ENCODE assay signal across 8 cellular contexts in the genomic region with DNA sequence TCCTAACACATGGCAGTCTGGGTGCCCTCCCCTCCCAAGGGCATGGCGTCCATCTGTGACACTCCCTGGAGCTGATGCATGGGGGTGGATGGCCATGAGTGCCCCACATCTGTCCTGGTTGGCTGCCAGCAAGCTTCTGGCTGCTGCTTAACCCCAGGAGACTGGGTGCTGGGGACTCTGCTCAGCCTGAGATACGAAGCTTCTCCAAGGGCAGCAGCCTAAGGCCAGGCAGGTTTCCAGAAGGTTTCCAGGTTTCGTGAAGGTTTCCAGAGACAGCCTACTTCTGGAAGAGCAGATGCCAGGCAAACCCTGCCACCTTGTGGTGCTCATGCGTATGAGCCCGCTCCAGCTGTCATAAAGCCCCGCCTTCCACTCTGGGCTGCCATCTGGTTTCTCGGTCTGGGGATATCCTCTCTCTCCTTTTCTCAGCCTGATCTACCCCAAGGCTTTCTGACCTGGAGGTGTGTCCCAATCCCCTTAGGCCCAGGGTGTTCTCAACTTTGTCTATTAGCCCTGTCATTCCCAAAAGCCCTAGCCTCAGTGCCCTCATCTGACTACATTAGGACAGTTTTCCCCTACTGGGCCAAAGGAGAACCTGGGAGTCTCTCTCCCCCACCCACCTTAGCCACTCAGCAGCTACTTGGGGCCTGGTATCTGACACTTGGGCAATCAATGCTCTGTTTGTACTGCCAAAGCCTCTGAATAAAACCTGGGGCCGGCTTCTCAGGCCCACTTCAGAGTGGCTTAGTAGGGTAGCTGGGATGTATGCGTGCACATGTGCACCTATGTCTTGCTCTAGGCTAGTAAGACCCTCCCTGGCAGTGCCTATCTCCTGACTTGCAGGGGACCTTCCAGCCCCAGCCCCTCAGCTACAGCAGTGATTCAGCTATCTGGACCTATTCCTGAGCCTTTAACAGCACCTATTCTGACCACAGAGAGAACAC. TPM values are rescaled to one million over a fixed set of nuclear protein-coding genes. Genes with fewer than 3 reads are reported as not detected.
DNase-seq lines count a peak whose midpoint lies in the region; ATAC-seq and TF ChIP-seq lines count a peak whose summit lies in the region.

No MANE protein-coding gene starts in this region.

- peak; percentile 92 for TF ChIP-seq CTCF in epithelial cell of esophagus (IDR thresholded peaks at IDR 0.05; ENCODE audit: insufficient read depth, low read depth, low read length, missing control alignments)

- H3K4me3 Mint-ChIP-seq in activated CD4-positive, alpha-beta T cell treated with anti-CD3 and anti-CD28 coated beads, Interleukin-2, amount 10 ng/mL, durations not matched to agents 7 days and 5 days: no peak overlapping the region
- no peak overlapping the region for H3K4me3 Mint-ChIP-seq in naive B cell

- DNase-seq in COR-L47 (lab: John Stamatoyannopoulos, UW) (peak; percentile 59), NCI-H2227 (lab: John Stamatoyannopoulos, UW; ENCODE audit: unreplicated experiment) (peak; percentile 76), epithelial cell of esophagus (ENCODE audit: low read depth) (peak; percentile 76), naive B cell (peak; percentile 15), ureter (ENCODE audit: low spot score) (peak; percentile 57)
- peak; percentile 50 for DNase-seq in activated CD4-positive, alpha-beta T cell treated with anti-CD3 and anti-CD28 coated beads, Interleukin-2, amount 10 ng/mL, durations not matched to agents 7 days and 5 days

- H3K9me3 Mint-ChIP-seq in activated CD4-positive, alpha-beta T cell treated with anti-CD3 and anti-CD28 coated beads, Interleukin-2, amount 10 ng/mL, durations not matched to agents 7 days and 5 days: no peaks in the 10 kb centered on the region
- no peaks in the 10 kb centered on the region for H3K9me3 Mint-ChIP-seq in naive B cell

- CTCF ChIA-PET in activated CD4-positive, alpha-beta T cell treated with anti-CD3 and anti-CD28 coated beads, Interleukin-2, amount 10 ng/mL, durations not matched to agents 7 days and 5 days (lab: Charles Lee): interaction anchor here (1.2 to 1.7 kb wide), 5 partner anchors 10 to 14 kb away, joined by 3 to 9 read pairs (median 5); a partner anchor contains a TSS

- H3K27me3 Mint-ChIP-seq in activated CD4-positive, alpha-beta T cell treated with anti-CD3 and anti-CD28 coated beads, Interleukin-2, amount 10 ng/mL, durations not matched to agents 7 days and 5 days: no peaks in the 10 kb centered on the region
- peaks cover 1 to 3% (median 2%) of the 10 kb centered on the region in 3 donors for H3K27me3 Mint-ChIP-seq in naive B cell

- peaks cover 7% of the 10 kb centered on the region for H3K36me3 Mint-ChIP-seq in activated CD4-positive, alpha-beta T cell treated with anti-CD3 and anti-CD28 coated beads, Interleukin-2, amount 10 ng/mL, durations not matched to agents 7 days and 5 days (ENCODE audit: low read depth)
- peaks cover 0 to 6% of the 10 kb centered on the region in 2 donors for H3K36me3 Mint-ChIP-seq in naive B cell

- H3K4me3 ChIP-seq in epithelial cell of esophagus (ENCODE audit: low read length): no peak overlapping the region

- H3K4me1 Mint-ChIP-seq in activated CD4-positive, alpha-beta T cell treated with anti-CD3 and anti-CD28 coated beads, Interleukin-2, amount 10 ng/mL, durations not matched to agents 7 days and 5 days: peaks cover 2% of the 10 kb centered on the region
- H3K4me1 Mint-ChIP-seq in naive B cell: peaks cover under 1 to 6% (median under 1%) of the 10 kb centered on the region in 3 donors

- H3K27ac Mint-ChIP-seq in activated CD4-positive, alpha-beta T cell treated with anti-CD3 and anti-CD28 coated beads, Interleukin-2, amount 10 ng/mL, durations not matched to agents 7 days and 5 days: no peak overlapping the region
- peak overlapping the region in 1 of 6 donors; percentile 47 for H3K27ac Mint-ChIP-seq in naive B cell

- ATAC-seq in GM19351 (IDR thresholded peaks at IDR 0.05; ENCODE audit: unreplicated experiment) (peak; percentile 91), HG03280 (IDR thresholded peaks at IDR 0.05; ENCODE audit: unreplicated experiment) (peak; percentile 90), naive B cell (ENCODE audit: low read depth in 2 of 2) (peak; percentile 65 to 75)

- POLR2A ChIA-PET in activated CD4-positive, alpha-beta T cell treated with anti-CD3 and anti-CD28 coated beads, Interleukin-2, amount 10 ng/mL, durations not matched to agents 7 days and 5 days (lab: Charles Lee): no interaction called here

RNA-seq across cellular contexts. Expression of a gene that starts 12.0 kb away (rescaled TPM):
- total RNA-seq in activated CD4-positive, alpha-beta T cell treated with anti-CD3 and anti-CD28 coated beads, Interleukin-2, amount 10 ng/mL, durations not matched to agents 7 days and 5 days: 10 to 100 TPM; 25.9 to 26.0 TPM
- 10 to 100 TPM; 32.0 to 68.3 (median 53.2) TPM for polyA plus RNA-seq in naive B cell (ENCODE audit: low read depth in 6 of 6)
- total RNA-seq in ureter: 31.0 TPM

RNA-seq across cellular contexts. Expression of a gene that starts 12.4 kb away (rescaled TPM):
- total RNA-seq in activated CD4-positive, alpha-beta T cell treated with anti-CD3 and anti-CD28 coated beads, Interleukin-2, amount 10 ng/mL, durations not matched to agents 7 days and 5 days: 10 to 100 TPM; 53.3 to 57.9 TPM
- 10 to 100 TPM; 46.6 to 72.4 (median 60.3) TPM for polyA plus RNA-seq in naive B cell (ENCODE audit: low read depth in 6 of 6)
- total RNA-seq in ureter: 46.9 TPM

Comparison
In these comparisons a context has a peak if more than half of its experiments do, and no peak if none do; other contexts are left out.
1. DNase-seq: peak in every context shown above with its lines; median percentile 76 in NCI-H2227; 76 in epithelial cell of esophagus; 59 in COR-L47; 57 in ureter; 50 in activated CD4-positive, alpha-beta T cell treated with anti-CD3 and anti-CD28 coated beads, Interleukin-2, amount 10 ng/mL, durations not matched to agents 7 days and 5 days; 15 in naive B cell.